25 cellular contexts compared by ENCODE assay signal in the genomic region with DNA sequence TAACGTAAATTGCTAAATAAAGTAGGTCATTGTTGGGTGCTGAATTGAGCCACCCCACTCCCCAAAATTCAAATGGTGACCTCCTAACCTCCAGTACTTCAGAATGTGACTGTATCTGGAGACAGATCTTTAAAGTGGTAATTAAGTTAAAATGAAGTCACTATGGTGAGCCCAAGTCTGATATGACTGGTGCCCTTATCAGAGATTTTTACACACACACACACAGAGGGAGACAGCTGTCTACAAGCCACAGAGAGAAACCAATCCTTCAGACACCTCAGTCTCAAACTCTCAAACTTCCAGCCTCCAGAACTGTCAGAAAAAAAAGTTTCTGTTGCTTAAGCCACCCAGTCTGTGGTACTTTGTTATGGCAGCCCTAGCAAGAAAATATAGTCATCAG.
"Had no signal": no experiment of that assay in that cellular context is flagged by ENCODE, and none has a peak within 500 bp of the region (broad histone marks: within the 10 kb centered on the region; RNA-seq: fewer than 3 reads in every experiment).

No MANE protein-coding gene starts in this region.

- H3K27me3 ChIP-seq: MG63, SJSA1 had no signal

- ATAC-seq: HepG2, SK-N-SH treated with all-trans-retinoic acid at 6 μM for 48 hours had no signal

- H3K36me3 ChIP-seq: MG63, SJSA1 had no signal

- H3K4me3 ChIP-seq: MG63, SJSA1 had no signal

- H3K4me1 ChIP-seq: SJSA1 had no signal

- DNase-seq: IMR-90, KBM-7, MG63, NCI-H1092, NCI-H1105 treated with DMSO at 0.1 percent for 48 hours, NCI-H1417 treated with DMSO at 0.1 percent for 48 hours, NCI-H146, NCI-H1694 treated with DMSO at 0.1 percent for 48 hours, NCI-H1930, NCI-H2081, NCI-H2107, NCI-H2171, NCI-H226, NCI-H446, NCI-H510A, NCI-H524 treated with DMSO at 0.1 percent for 48 hours, NCI-H69, NCI-H774, Right ventricle myocardium superior, RPMI8226, SIG-M5, T-helper 1 cell had no signal

- H3K27ac ChIP-seq: SJSA1 had no signal

- H3K9me3 ChIP-seq: MG63, SJSA1 had no signal
